Comparison of ENCODE assay signal across 1 cellular context in the genomic region with DNA sequence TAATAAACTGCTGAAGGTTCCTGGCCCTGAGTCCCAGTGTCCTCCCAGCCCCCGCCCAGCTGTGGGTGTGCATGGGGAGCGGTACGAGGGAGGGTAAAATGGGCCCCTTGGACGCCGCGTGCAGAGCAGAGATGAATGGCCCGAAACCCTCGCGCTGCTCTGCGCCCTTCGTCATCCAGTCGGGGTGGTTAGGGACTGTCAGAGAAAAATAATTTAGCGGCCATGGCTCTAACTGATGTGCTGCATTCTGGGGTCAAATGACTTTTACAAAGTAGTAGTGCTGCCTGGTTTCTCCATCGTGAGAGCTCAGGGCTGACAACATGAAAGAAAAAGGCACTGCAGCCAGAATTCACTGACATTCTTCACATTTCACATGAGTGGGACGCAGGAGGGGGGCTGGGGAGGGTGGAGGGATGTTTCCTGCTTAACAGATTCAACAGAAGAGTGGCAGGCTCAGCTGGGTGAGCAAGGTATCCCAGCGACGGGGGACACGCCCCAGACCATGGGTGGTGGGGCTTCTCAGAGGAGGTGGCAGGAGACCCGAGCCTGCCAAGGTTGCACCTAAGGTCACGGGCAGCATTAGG.
TF ChIP-seq lines count a peak whose summit lies in the region.

No MANE protein-coding gene starts in this region.

TF ChIP-seq in SK-N-SH, 30 proteins besides CTCF, POLR2A, EP300 and RAD21 (continued from another document):
- TF ChIP-seq, protein P1, sequence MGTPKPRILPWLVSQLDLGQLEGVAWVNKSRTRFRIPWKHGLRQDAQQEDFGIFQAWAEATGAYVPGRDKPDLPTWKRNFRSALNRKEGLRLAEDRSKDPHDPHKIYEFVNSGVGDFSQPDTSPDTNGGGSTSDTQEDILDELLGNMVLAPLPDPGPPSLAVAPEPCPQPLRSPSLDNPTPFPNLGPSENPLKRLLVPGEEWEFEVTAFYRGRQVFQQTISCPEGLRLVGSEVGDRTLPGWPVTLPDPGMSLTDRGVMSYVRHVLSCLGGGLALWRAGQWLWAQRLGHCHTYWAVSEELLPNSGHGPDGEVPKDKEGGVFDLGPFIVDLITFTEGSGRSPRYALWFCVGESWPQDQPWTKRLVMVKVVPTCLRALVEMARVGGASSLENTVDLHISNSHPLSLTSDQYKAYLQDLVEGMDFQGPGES (IDR thresholded peaks at IDR 0.05; ENCODE audit: low read depth, low read length), result no peak
- TF ChIP-seq JUND (IDR thresholded peaks at IDR 0.05), result no peak
